In genomic region chr3:126888186-126888760, GRCh38 we compare ENCODE assay signal across 17 cellular contexts.
A peak's percentile ranks its signal among the peaks of the same experiment; 100 is the strongest.
DNase-seq lines count a peak whose midpoint lies in the region; ATAC-seq lines count a peak whose summit lies in the region.
"Had no signal": no experiment of that assay in that cellular context is flagged by ENCODE, and none has a peak within 500 bp of the region (broad histone marks: within the 10 kb centered on the region; RNA-seq: fewer than 3 reads in every experiment).

No MANE protein-coding gene starts in this region.

- no peaks in the 10 kb centered on the region for H3K27me3 ChIP-seq in naive thymus-derived CD4-positive, alpha-beta T cell (ENCODE audit: control insufficient read depth in 2 of 2, insufficient read depth in 2 of 2, low read length in 2 of 2)
- H3K27me3 ChIP-seq: right lobe of liver had no signal

- no peaks in the 10 kb centered on the region for H3K4me1 ChIP-seq in naive thymus-derived CD4-positive, alpha-beta T cell (ENCODE audit: control insufficient read depth in 2 of 2, insufficient read depth in 2 of 2, low read length in 2 of 2)
- H3K4me1 ChIP-seq: right lobe of liver had no signal

- POLR2A ChIA-PET in naive thymus-derived CD4-positive, alpha-beta T cell (lab: Charles Lee), result interaction anchor here (0.7 kb wide), 1 partner anchor 20 kb away, joined by 3 read pairs; no protein-coding TSS in a partner anchor

- no peaks in the 10 kb centered on the region for H3K9me3 Mint-ChIP-seq in naive thymus-derived CD4-positive, alpha-beta T cell

- DNase-seq in DMS153 (lab: John Stamatoyannopoulos, UW) (peak; percentile 41), NCI-H1436 treated with DMSO at 0.1 percent for 48 hours (lab: John Stamatoyannopoulos, UW) (peak; percentile 26), NCI-H345 treated with DMSO at 0.1 percent for 48 hours (lab: John Stamatoyannopoulos, UW; ENCODE audit: unreplicated experiment) (peak; percentile 81), hippocampal formation (lab: John Stamatoyannopoulos, UW) (no peak), NCI-H526 (lab: John Stamatoyannopoulos, UW) (no peak)
- DNase-seq in naive thymus-derived CD4-positive, alpha-beta T cell, result no peak
- DNase-seq: activated CD8-positive, alpha-beta memory T cell treated with anti-CD3 and anti-CD28 coated beads, Interleukin-2, amount 10 ng/mL, durations not matched to agents 7 days and 5 days; activated effector memory CD4-positive, alpha-beta T cell treated with Interleukin-2 at 50 U/mL for 16 hours; central memory CD4-positive, alpha-beta T cell; kidney; SIG-M5; stimulated activated CD4-positive, alpha-beta T cell treated with anti-CD3 and anti-CD28 coated beads, Interleukin-1b, Interleukin-23, amount 100 ng/mL, for 48 hours; substantia nigra had no signal

- peak; percentile 46 for ATAC-seq in naive thymus-derived CD4-positive, alpha-beta T cell
- ATAC-seq in HG03139 (IDR thresholded peaks at IDR 0.05; ENCODE audit: unreplicated experiment) (no peak), GM18502 (IDR thresholded peaks at IDR 0.05; ENCODE audit: poor library complexity, unreplicated experiment) (no peak)
- ATAC-seq: activated CD8-positive, alpha-beta memory T cell treated with anti-CD3 and anti-CD28 coated beads, Interleukin-2, amount 10 ng/mL, durations not matched to agents 7 days and 5 days; K562 had no signal

- intact Hi-C loops in naive thymus-derived CD4-positive, alpha-beta T cell (cut with micrococcal nuclease), result no loop called here

- no peak overlapping the region for H3K4me3 ChIP-seq in naive thymus-derived CD4-positive, alpha-beta T cell (ENCODE audit: low read length)
- H3K4me3 ChIP-seq: K562, right lobe of liver had no signal

- H3K4me1 Mint-ChIP-seq in naive thymus-derived CD4-positive, alpha-beta T cell, result peaks cover 0 to 4% (median 0%) of the 10 kb centered on the region in 7 donors

- peaks cover 0 to 32% (median 5%) of the 10 kb centered on the region in 5 donors for H3K36me3 Mint-ChIP-seq in naive thymus-derived CD4-positive, alpha-beta T cell
- H3K36me3 Mint-ChIP-seq: activated CD8-positive, alpha-beta memory T cell treated with anti-CD3 and anti-CD28 coated beads, Interleukin-2, amount 10 ng/mL, durations not matched to agents 7 days and 5 days had no signal

- CTCF ChIA-PET in naive thymus-derived CD4-positive, alpha-beta T cell (lab: Charles Lee), result no interaction called here

- H3K27ac ChIP-seq in naive thymus-derived CD4-positive, alpha-beta T cell (ENCODE audit: low read depth, low read length), result no peak overlapping the region
- H3K27ac ChIP-seq: right lobe of liver had no signal

- H3K36me3 ChIP-seq in naive thymus-derived CD4-positive, alpha-beta T cell (ENCODE audit: control insufficient read depth in 2 of 3, insufficient read depth in 3 of 3, low read length in 3 of 3), result no peaks in the 10 kb centered on the region
- H3K36me3 ChIP-seq: right lobe of liver had no signal

- H3K27me3 Mint-ChIP-seq in naive thymus-derived CD4-positive, alpha-beta T cell, result no peaks in the 10 kb centered on the region
- H3K27me3 Mint-ChIP-seq: activated CD8-positive, alpha-beta memory T cell treated with anti-CD3 and anti-CD28 coated beads, Interleukin-2, amount 10 ng/mL, durations not matched to agents 7 days and 5 days had no signal

- H3K4me3 Mint-ChIP-seq in naive thymus-derived CD4-positive, alpha-beta T cell, result no peak overlapping the region
- H3K4me3 Mint-ChIP-seq: activated CD8-positive, alpha-beta memory T cell treated with anti-CD3 and anti-CD28 coated beads, Interleukin-2, amount 10 ng/mL, durations not matched to agents 7 days and 5 days had no signal

- H3K27ac Mint-ChIP-seq in naive thymus-derived CD4-positive, alpha-beta T cell, result no peak overlapping the region
- H3K27ac Mint-ChIP-seq: activated CD8-positive, alpha-beta memory T cell treated with anti-CD3 and anti-CD28 coated beads, Interleukin-2, amount 10 ng/mL, durations not matched to agents 7 days and 5 days had no signal

- no peaks in the 10 kb centered on the region for H3K9me3 ChIP-seq in naive thymus-derived CD4-positive, alpha-beta T cell (ENCODE audit: control insufficient read depth in 2 of 3, low read length in 3 of 3)
- H3K9me3 ChIP-seq: right lobe of liver had no signal

Comparison
In these comparisons a context has a peak if more than half of its experiments do, and no peak if none do; other contexts are left out.
1. DNase-seq: peak in DMS153 (single experiment), NCI-H1436 treated with DMSO at 0.1 percent for 48 hours (single experiment) and NCI-H345 treated with DMSO at 0.1 percent for 48 hours (single experiment); none in naive thymus-derived CD4-positive, alpha-beta T cell (0 of 9), hippocampal formation (0 of 2) and NCI-H526 (0 of 2).